ENCODE assay signal across 16 cellular contexts in genomic region chr7:14233026-14233897, GRCh38.
DNase-seq lines count a peak whose midpoint lies in the region; ATAC-seq and TF ChIP-seq lines count a peak whose summit lies in the region.
"Had no signal": no experiment of that assay in that cellular context is flagged by ENCODE, and none has a peak within 500 bp of the region (broad histone marks: within the 10 kb centered on the region; RNA-seq: fewer than 3 reads in every experiment).

No MANE protein-coding gene starts in this region.

- WGBS in trophoblast cell (ENCODE audit: extremely low coverage, insufficient coverage, insufficient read length), result no CpG with 5 or more reads among the region's 8 CpGs

- no peak overlapping the region for H3K4ac ChIP-seq in trophoblast cell (ENCODE audit: low read depth, low read length)

- no peak overlapping the region for H2BK120ac ChIP-seq in trophoblast cell (ENCODE audit: insufficient read depth, low read length, poor library complexity)

- no peak for TF ChIP-seq CTCF in CD4-positive, alpha-beta T cell (IDR thresholded peaks at IDR 0.05)

- H2AK5ac ChIP-seq in trophoblast cell (ENCODE audit: low read length), result no peak overlapping the region

- CTCF ChIA-PET in CD4-positive, alpha-beta T cell (lab: Charles Lee), result no interaction called here

- no peak overlapping the region for H3K18ac ChIP-seq in trophoblast cell (ENCODE audit: low read length)

- no peak overlapping the region for H4K12ac ChIP-seq in trophoblast cell (ENCODE audit: low read depth, low read length)

- intact Hi-C loops in CD4-positive, alpha-beta T cell (cut with DNase I, micrococcal nuclease), result no loop called here

- peak; percentile 31 for DNase-seq in AG20443 (ENCODE audit: low spot score)
- peak; percentile 35 for DNase-seq in HS-5 (ENCODE audit: low read depth)
- peak; percentile 80 for DNase-seq in SK-MEL-5 (ENCODE audit: low read depth, low spot score)
- peak; percentile 31 for DNase-seq in iris pigment epithelial cell (ENCODE audit: low read depth)
- no peak for DNase-seq in CD4-positive, alpha-beta T cell
- DNase-seq in trophoblast cell, result no peak
- DNase-seq in activated T-cell treated with anti-CD3 and anti-CD28 coated beads, Interleukin-2, amount 50 U/mL, for 72 hours, result no peak
- no peak for DNase-seq in activated CD4-positive, alpha-beta T cell treated with anti-CD3 and anti-CD28 coated beads, Interleukin-2, amount 50 U/mL, for 48 hours
- DNase-seq: activated CD4-positive, CD25-positive, alpha-beta regulatory T cell; central memory CD4-positive, alpha-beta T cell; KBM-7; NCI-H524 treated with DMSO at 0.1 percent for 48 hours; stimulated activated CD8-positive, alpha-beta memory T cell treated with anti-CD3 and anti-CD28 coated beads, Interleukin-4, amount 100 ng/mL, for 48 hours had no signal

- H4K91ac ChIP-seq in trophoblast cell (ENCODE audit: low read depth, low read length), result no peak overlapping the region

- no peak overlapping the region for H2BK12ac ChIP-seq in trophoblast cell (ENCODE audit: low read length)

- H3K4me1 ChIP-seq in trophoblast cell (ENCODE audit: control insufficient read depth in 1 of 2, insufficient read depth in 2 of 2, low read length in 2 of 2), result no peaks in the 10 kb centered on the region
- H3K4me1 ChIP-seq: SJSA1 had no signal

- no peak overlapping the region for H3K14ac ChIP-seq in trophoblast cell (ENCODE audit: low read length)

- no peaks in the 10 kb centered on the region for H3K9me3 Mint-ChIP-seq in CD4-positive, alpha-beta T cell
- H3K9me3 Mint-ChIP-seq in activated T-cell treated with anti-CD3 and anti-CD28 coated beads, Interleukin-2, amount 50 U/mL, for 72 hours, result peaks cover 0 to 1% of the 10 kb centered on the region in 2 donors

- H3K4me1 Mint-ChIP-seq in CD4-positive, alpha-beta T cell (ENCODE audit: low read depth), result no peaks in the 10 kb centered on the region
- H3K4me1 Mint-ChIP-seq in activated T-cell treated with anti-CD3 and anti-CD28 coated beads, Interleukin-2, amount 50 U/mL, for 72 hours (ENCODE audit: low read depth), result no peaks in the 10 kb centered on the region
- H3K4me1 Mint-ChIP-seq: B cell had no signal

- H3K4me3 Mint-ChIP-seq in CD4-positive, alpha-beta T cell, result no peak overlapping the region
- no peak overlapping the region for H3K4me3 Mint-ChIP-seq in activated T-cell treated with anti-CD3 and anti-CD28 coated beads, Interleukin-2, amount 50 U/mL, for 72 hours
- H3K4me3 Mint-ChIP-seq: B cell had no signal

- no peaks in the 10 kb centered on the region for H3K27me3 ChIP-seq in CD4-positive, alpha-beta T cell (ENCODE audit: control insufficient read depth, insufficient read depth, low read length)
- H3K27me3 ChIP-seq in trophoblast cell (ENCODE audit: insufficient read depth, low read length), result no peaks in the 10 kb centered on the region
- H3K27me3 ChIP-seq: neutrophil, SJSA1 had no signal

- H3K27ac ChIP-seq in CD4-positive, alpha-beta T cell (ENCODE audit: low read depth, low read length), result no peak overlapping the region
- no peak overlapping the region for H3K27ac ChIP-seq in trophoblast cell (ENCODE audit: low read depth, low read length)
- H3K27ac ChIP-seq: neutrophil, SJSA1 had no signal

- no peak overlapping the region for H2BK5ac ChIP-seq in trophoblast cell (ENCODE audit: low read depth, low read length, poor library complexity)

- H4K8ac ChIP-seq in trophoblast cell (ENCODE audit: low read depth, low read length), result no peak overlapping the region

- no peak overlapping the region for H2AFZ ChIP-seq in trophoblast cell (ENCODE audit: insufficient read depth, low read length, poor library complexity)

- H3K36me3 ChIP-seq in trophoblast cell (ENCODE audit: control insufficient read depth in 1 of 2, insufficient read depth in 2 of 2, low read length in 2 of 2), result no peaks in the 10 kb centered on the region
- H3K36me3 ChIP-seq: neutrophil, SJSA1 had no signal

- no peak overlapping the region for H3K4me2 ChIP-seq in trophoblast cell (ENCODE audit: low read length)

- H3K79me1 ChIP-seq in trophoblast cell (ENCODE audit: low read length), result no peaks in the 10 kb centered on the region

- H3K27ac Mint-ChIP-seq in CD4-positive, alpha-beta T cell, result no peak overlapping the region
- no peak overlapping the region for H3K27ac Mint-ChIP-seq in activated T-cell treated with anti-CD3 and anti-CD28 coated beads, Interleukin-2, amount 50 U/mL, for 72 hours
- H3K27ac Mint-ChIP-seq: B cell had no signal

- no peak overlapping the region for H3K23ac ChIP-seq in trophoblast cell (ENCODE audit: low read length)

- H3K79me2 ChIP-seq in trophoblast cell (ENCODE audit: control insufficient read depth, insufficient read depth, low read length, poor library complexity), result no peaks in the 10 kb centered on the region

- in situ Hi-C loops in SK-MEL-5 (cut with HindIII; ENCODE audit: low pct_unique_long_range_greater_than_20kb, low sequenced_read_pairs), result no loop called here

- no peaks in the 10 kb centered on the region for H3K9me3 ChIP-seq in CD4-positive, alpha-beta T cell (ENCODE audit: control insufficient read depth, low read length)
- H3K9me3 ChIP-seq in trophoblast cell (ENCODE audit: insufficient read depth, low read depth, low read length), result no peaks in the 10 kb centered on the region
- H3K9me3 ChIP-seq: neutrophil, SJSA1 had no signal

- POLR2A ChIA-PET in CD4-positive, alpha-beta T cell (lab: Charles Lee), result no interaction called here

- ATAC-seq in CD4-positive, alpha-beta T cell (ENCODE audit: poor library complexity), result no peak
- ATAC-seq in activated T-cell treated with anti-CD3 and anti-CD28 coated beads, Interleukin-2, amount 50 U/mL, for 72 hours (replicated peaks in 1 of 2), result no peak

- no peaks in the 10 kb centered on the region for H3K27me3 Mint-ChIP-seq in CD4-positive, alpha-beta T cell
- no peaks in the 10 kb centered on the region for H3K27me3 Mint-ChIP-seq in activated T-cell treated with anti-CD3 and anti-CD28 coated beads, Interleukin-2, amount 50 U/mL, for 72 hours (ENCODE audit: low read depth)
- H3K27me3 Mint-ChIP-seq: B cell had no signal

- H3K9ac ChIP-seq in trophoblast cell (ENCODE audit: low read length), result no peak overlapping the region

- no peak overlapping the region for H3K4me3 ChIP-seq in trophoblast cell (ENCODE audit: low read depth, low read length)
- H3K4me3 ChIP-seq: SJSA1 had no signal

- no peaks in the 10 kb centered on the region for H3K36me3 Mint-ChIP-seq in CD4-positive, alpha-beta T cell (ENCODE audit: low read depth)
- no peaks in the 10 kb centered on the region for H3K36me3 Mint-ChIP-seq in activated T-cell treated with anti-CD3 and anti-CD28 coated beads, Interleukin-2, amount 50 U/mL, for 72 hours (ENCODE audit: insufficient read depth in 2 of 2)

Comparison
In these comparisons a context has a peak if more than half of its experiments do, and no peak if none do; other contexts are left out.
1. DNase-seq: peak in AG20443 (single experiment), HS-5 (single experiment), SK-MEL-5 (single experiment) and iris pigment epithelial cell (single experiment); none in CD4-positive, alpha-beta T cell (0 of 10), trophoblast cell (0 of 2), activated T-cell treated with anti-CD3 and anti-CD28 coated beads, Interleukin-2, amount 50 U/mL, for 72 hours (0 of 2) and activated CD4-positive, alpha-beta T cell treated with anti-CD3 and anti-CD28 coated beads, Interleukin-2, amount 50 U/mL, for 48 hours (0 of 2).